1 cellular context compared by ENCODE assay signal in the genomic region with DNA sequence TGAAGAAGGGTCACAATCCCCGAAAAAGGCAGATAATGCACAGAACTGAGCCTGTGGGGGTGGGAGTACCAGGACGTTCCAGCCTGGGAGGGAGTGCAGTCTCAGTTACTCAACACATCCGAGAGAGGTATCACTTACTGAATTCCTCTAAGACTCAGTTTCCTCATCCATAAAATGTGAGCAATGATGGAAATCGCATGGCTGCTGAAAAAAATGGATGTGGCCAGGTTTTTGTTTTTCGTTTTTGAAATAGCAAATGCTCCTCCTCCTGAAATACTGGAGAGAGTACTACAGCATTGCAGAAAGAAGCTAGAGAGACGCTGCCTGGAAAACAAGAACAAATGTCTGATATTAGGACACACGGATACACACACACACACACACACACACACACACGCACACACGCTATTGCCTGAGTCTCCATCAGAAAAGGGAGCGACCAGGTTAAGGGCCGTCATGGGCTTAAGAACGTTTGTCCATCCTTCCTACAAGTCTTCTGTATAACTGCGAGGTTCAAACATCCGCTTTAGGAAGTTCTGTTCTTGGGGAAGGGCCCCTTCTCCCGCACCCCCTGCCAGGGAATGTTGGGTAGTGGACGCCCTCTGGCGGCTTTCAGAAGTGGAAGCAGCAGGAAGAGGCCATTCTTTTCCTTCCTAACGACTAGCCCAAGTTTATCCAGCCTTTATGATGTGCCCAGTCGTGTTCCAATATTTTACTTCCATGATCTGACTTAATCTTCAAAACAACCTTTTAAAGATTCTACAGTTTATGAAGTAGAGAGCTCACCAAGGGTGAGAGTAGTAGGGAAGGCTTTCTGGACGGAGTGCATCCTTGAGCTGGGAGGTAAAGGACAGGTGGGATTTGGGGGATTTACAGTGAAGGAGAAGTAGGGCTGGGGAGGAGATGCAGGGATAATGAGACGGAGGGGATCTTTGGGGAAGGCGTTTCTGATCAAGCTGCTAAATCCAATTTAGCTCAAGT.
TF ChIP-seq lines count a peak whose summit lies in the region.

No MANE protein-coding gene starts in this region.

TF ChIP-seq in HepG2, 621 proteins besides CTCF, POLR2A, EP300 and RAD21 (continued from another document and continues in another):
- TF ChIP-seq, protein P1, sequence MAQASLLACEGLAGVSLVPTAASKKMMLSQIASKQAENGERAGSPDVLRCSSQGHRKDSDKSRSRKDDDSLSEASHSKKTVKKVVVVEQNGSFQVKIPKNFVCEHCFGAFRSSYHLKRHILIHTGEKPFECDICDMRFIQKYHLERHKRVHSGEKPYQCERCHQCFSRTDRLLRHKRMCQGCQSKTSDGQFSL (CRISPR knock-in tag; IDR thresholded peaks at IDR 0.05), result 0 out of 2 replicates have a peak, but pooled peaks have one; percentile 52
- TF ChIP-seq, protein P2, sequence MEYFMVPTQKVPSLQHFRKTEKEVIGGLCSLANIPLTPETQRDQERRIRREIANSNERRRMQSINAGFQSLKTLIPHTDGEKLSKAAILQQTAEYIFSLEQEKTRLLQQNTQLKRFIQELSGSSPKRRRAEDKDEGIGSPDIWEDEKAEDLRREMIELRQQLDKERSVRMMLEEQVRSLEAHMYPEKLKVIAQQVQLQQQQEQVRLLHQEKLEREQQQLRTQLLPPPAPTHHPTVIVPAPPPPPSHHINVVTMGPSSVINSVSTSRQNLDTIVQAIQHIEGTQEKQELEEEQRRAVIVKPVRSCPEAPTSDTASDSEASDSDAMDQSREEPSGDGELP (IDR thresholded peaks at IDR 0.05; ENCODE audit: borderline replicate concordance, low read depth), result no peak
- TF ChIP-seq SAP130 (CRISPR knock-in tag; IDR thresholded peaks at IDR 0.05; ENCODE audit: low read depth) (0 out of 2 replicates have a peak, but pooled peaks have one; percentile 18), ELF3 (CRISPR knock-in tag; IDR thresholded peaks at IDR 0.05) (peak; percentile 71), ZNF331 (CRISPR knock-in tag; IDR thresholded peaks at IDR 0.05) (0 out of 2 replicates have a peak, but pooled peaks have one; percentile 15), MXI1 (IDR thresholded peaks at IDR 0.05; ENCODE audit: borderline replicate concordance, low read depth, low read length) (0 out of 3 replicates have a peak, but pooled peaks have one; percentile 28), NFIC (IDR thresholded peaks at IDR 0.05; ENCODE audit: low read length) (no peak), HNRNPH1 (optimal IDR thresholded peaks at IDR 0.05; ENCODE audit: low read depth, low read length) (no peak), ZSCAN30 (CRISPR knock-in tag; IDR thresholded peaks at IDR 0.05) (no peak), ZNF101 (CRISPR knock-in tag; IDR thresholded peaks at IDR 0.05; ENCODE audit: borderline replicate concordance, low read depth) (no peak), TAF1 (CRISPR knock-in tag; IDR thresholded peaks at IDR 0.05) (no peak), ZNF672 (CRISPR knock-in tag; IDR thresholded peaks at IDR 0.05) (no peak), GFI1 (CRISPR knock-in tag; IDR thresholded peaks at IDR 0.05; ENCODE audit: borderline replicate concordance) (no peak), ZNF839 (CRISPR knock-in tag; IDR thresholded peaks at IDR 0.05; ENCODE audit: borderline replicate concordance) (no peak), ZNF644 (CRISPR knock-in tag; IDR thresholded peaks at IDR 0.05; ENCODE audit: low read depth) (no peak), ZNF75D (CRISPR knock-in tag; IDR thresholded peaks at IDR 0.05; ENCODE audit: borderline replicate concordance) (no peak), NR2C2 (CRISPR knock-in tag; IDR thresholded peaks at IDR 0.05; ENCODE audit: borderline replicate concordance) (no peak), REPIN1 (CRISPR knock-in tag; IDR thresholded peaks at IDR 0.05; ENCODE audit: borderline replicate concordance, low read depth) (no peak), ZKSCAN1 (IDR thresholded peaks at IDR 0.05; ENCODE audit: low read length) (no peak), ZNF556 (CRISPR knock-in tag; IDR thresholded peaks at IDR 0.05; ENCODE audit: borderline replicate concordance) (no peak), ZNF713 (CRISPR knock-in tag; IDR thresholded peaks at IDR 0.05) (no peak), ZNF547 (CRISPR knock-in tag; IDR thresholded peaks at IDR 0.05) (0 out of 2 replicates have a peak, but pooled peaks have one; percentile 19), KLF13 (CRISPR knock-in tag; IDR thresholded peaks at IDR 0.05) (no peak)
- TF ChIP-seq, protein P3, sequence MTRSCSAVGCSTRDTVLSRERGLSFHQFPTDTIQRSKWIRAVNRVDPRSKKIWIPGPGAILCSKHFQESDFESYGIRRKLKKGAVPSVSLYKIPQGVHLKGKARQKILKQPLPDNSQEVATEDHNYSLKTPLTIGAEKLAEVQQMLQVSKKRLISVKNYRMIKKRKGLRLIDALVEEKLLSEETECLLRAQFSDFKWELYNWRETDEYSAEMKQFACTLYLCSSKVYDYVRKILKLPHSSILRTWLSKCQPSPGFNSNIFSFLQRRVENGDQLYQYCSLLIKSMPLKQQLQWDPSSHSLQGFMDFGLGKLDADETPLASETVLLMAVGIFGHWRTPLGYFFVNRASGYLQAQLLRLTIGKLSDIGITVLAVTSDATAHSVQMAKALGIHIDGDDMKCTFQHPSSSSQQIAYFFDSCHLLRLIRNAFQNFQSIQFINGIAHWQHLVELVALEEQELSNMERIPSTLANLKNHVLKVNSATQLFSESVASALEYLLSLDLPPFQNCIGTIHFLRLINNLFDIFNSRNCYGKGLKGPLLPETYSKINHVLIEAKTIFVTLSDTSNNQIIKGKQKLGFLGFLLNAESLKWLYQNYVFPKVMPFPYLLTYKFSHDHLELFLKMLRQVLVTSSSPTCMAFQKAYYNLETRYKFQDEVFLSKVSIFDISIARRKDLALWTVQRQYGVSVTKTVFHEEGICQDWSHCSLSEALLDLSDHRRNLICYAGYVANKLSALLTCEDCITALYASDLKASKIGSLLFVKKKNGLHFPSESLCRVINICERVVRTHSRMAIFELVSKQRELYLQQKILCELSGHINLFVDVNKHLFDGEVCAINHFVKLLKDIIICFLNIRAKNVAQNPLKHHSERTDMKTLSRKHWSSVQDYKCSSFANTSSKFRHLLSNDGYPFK (CRISPR knock-in tag; IDR thresholded peaks at IDR 0.05; ENCODE audit: borderline replicate concordance), result no peak; the same call in 1 of the 2 replicates
- TF ChIP-seq, protein P4, sequence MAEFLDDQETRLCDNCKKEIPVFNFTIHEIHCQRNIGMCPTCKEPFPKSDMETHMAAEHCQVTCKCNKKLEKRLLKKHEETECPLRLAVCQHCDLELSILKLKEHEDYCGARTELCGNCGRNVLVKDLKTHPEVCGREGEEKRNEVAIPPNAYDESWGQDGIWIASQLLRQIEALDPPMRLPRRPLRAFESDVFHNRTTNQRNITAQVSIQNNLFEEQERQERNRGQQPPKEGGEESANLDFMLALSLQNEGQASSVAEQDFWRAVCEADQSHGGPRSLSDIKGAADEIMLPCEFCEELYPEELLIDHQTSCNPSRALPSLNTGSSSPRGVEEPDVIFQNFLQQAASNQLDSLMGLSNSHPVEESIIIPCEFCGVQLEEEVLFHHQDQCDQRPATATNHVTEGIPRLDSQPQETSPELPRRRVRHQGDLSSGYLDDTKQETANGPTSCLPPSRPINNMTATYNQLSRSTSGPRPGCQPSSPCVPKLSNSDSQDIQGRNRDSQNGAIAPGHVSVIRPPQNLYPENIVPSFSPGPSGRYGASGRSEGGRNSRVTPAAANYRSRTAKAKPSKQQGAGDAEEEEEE (CRISPR knock-in tag; IDR thresholded peaks at IDR 0.05; ENCODE audit: borderline replicate concordance), result 0 out of 2 replicates have a peak, but pooled peaks have one; percentile 40
- TF ChIP-seq, protein P5, sequence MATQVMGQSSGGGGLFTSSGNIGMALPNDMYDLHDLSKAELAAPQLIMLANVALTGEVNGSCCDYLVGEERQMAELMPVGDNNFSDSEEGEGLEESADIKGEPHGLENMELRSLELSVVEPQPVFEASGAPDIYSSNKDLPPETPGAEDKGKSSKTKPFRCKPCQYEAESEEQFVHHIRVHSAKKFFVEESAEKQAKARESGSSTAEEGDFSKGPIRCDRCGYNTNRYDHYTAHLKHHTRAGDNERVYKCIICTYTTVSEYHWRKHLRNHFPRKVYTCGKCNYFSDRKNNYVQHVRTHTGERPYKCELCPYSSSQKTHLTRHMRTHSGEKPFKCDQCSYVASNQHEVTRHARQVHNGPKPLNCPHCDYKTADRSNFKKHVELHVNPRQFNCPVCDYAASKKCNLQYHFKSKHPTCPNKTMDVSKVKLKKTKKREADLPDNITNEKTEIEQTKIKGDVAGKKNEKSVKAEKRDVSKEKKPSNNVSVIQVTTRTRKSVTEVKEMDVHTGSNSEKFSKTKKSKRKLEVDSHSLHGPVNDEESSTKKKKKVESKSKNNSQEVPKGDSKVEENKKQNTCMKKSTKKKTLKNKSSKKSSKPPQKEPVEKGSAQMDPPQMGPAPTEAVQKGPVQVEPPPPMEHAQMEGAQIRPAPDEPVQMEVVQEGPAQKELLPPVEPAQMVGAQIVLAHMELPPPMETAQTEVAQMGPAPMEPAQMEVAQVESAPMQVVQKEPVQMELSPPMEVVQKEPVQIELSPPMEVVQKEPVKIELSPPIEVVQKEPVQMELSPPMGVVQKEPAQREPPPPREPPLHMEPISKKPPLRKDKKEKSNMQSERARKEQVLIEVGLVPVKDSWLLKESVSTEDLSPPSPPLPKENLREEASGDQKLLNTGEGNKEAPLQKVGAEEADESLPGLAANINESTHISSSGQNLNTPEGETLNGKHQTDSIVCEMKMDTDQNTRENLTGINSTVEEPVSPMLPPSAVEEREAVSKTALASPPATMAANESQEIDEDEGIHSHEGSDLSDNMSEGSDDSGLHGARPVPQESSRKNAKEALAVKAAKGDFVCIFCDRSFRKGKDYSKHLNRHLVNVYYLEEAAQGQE (IDR thresholded peaks at IDR 0.05; ENCODE audit: borderline replicate concordance in 1 of 2, low read depth in 1 of 2, low read length in 2 of 2), result no peak
- TF ChIP-seq, protein P6, sequence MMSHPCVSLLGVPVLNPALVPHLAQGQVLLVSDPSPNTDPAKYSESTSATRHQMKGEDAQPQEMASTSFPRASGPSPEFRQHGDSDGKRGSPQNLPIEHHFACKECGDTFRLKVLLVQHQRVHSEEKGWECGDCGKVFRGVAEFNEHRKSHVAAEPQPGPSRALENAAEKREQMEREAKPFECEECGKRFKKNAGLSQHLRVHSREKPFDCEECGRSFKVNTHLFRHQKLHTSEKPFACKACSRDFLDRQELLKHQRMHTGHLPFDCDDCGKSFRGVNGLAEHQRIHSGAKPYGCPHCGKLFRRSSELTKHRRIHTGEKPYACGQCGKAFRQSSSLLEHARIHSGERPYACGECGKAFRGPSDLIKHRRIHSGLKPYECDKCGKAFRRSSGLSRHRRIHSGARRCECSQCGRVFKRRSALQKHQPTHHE (CRISPR knock-in tag; IDR thresholded peaks at IDR 0.05; ENCODE audit: borderline replicate concordance), result no peak
- TF ChIP-seq, protein P7, sequence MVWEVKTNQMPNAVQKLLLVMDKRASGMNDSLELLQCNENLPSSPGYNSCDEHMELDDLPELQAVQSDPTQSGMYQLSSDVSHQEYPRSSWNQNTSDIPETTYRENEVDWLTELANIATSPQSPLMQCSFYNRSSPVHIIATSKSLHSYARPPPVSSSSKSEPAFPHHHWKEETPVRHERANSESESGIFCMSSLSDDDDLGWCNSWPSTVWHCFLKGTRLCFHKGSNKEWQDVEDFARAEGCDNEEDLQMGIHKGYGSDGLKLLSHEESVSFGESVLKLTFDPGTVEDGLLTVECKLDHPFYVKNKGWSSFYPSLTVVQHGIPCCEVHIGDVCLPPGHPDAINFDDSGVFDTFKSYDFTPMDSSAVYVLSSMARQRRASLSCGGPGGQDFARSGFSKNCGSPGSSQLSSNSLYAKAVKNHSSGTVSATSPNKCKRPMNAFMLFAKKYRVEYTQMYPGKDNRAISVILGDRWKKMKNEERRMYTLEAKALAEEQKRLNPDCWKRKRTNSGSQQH (CRISPR knock-in tag; IDR thresholded peaks at IDR 0.05; ENCODE audit: low read depth), result no peak
- TF ChIP-seq, protein P8, sequence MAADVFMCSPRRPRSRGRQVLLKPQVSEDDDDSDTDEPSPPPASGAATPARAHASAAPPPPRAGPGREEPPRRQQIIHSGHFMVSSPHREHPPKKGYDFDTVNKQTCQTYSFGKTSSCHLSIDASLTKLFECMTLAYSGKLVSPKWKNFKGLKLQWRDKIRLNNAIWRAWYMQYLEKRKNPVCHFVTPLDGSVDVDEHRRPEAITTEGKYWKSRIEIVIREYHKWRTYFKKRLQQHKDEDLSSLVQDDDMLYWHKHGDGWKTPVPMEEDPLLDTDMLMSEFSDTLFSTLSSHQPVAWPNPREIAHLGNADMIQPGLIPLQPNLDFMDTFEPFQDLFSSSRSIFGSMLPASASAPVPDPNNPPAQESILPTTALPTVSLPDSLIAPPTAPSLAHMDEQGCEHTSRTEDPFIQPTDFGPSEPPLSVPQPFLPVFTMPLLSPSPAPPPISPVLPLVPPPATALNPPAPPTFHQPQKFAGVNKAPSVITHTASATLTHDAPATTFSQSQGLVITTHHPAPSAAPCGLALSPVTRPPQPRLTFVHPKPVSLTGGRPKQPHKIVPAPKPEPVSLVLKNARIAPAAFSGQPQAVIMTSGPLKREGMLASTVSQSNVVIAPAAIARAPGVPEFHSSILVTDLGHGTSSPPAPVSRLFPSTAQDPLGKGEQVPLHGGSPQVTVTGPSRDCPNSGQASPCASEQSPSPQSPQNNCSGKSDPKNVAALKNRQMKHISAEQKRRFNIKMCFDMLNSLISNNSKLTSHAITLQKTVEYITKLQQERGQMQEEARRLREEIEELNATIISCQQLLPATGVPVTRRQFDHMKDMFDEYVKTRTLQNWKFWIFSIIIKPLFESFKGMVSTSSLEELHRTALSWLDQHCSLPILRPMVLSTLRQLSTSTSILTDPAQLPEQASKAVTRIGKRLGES (CRISPR knock-in tag; IDR thresholded peaks at IDR 0.05; ENCODE audit: borderline replicate concordance), result no peak
- TF ChIP-seq, protein P9, sequence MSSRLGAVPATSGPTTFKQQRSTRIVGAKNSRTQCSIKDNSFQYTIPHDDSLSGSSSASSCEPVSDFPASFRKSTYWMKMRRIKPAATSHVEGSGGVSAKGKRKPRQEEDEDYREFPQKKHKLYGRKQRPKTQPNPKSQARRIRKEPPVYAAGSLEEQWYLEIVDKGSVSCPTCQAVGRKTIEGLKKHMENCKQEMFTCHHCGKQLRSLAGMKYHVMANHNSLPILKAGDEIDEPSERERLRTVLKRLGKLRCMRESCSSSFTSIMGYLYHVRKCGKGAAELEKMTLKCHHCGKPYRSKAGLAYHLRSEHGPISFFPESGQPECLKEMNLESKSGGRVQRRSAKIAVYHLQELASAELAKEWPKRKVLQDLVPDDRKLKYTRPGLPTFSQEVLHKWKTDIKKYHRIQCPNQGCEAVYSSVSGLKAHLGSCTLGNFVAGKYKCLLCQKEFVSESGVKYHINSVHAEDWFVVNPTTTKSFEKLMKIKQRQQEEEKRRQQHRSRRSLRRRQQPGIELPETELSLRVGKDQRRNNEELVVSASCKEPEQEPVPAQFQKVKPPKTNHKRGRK (CRISPR knock-in tag; IDR thresholded peaks at IDR 0.05), result no peak
